9 cellular contexts compared by ENCODE assay signal in genomic region chr7:50664937-50665336, GRCh38.
A peak's percentile ranks its signal among the peaks of the same experiment; 100 is the strongest.
DNase-seq lines count a peak whose midpoint lies in the region; ATAC-seq, FAIRE-seq and TF ChIP-seq lines count a peak whose summit lies in the region.
"Had no signal": no experiment of that assay in that cellular context is flagged by ENCODE, and none has a peak within 500 bp of the region (broad histone marks: within the 10 kb centered on the region; RNA-seq: fewer than 3 reads in every experiment).

No MANE protein-coding gene starts in this region.

- peaks cover 26% of the 10 kb centered on the region for H3K4me1 ChIP-seq in keratinocyte (ENCODE audit: control insufficient read depth, extremely low read depth, insufficient read depth, low read length)

- ATAC-seq in GM18520 (IDR thresholded peaks at IDR 0.05; ENCODE audit: unreplicated experiment) (peak; percentile 14), GM21423 (IDR thresholded peaks at IDR 0.05; ENCODE audit: unreplicated experiment) (peak; percentile 25), HG03442 (IDR thresholded peaks at IDR 0.05; ENCODE audit: unreplicated experiment) (peak; percentile 25)

- H3K79me2 ChIP-seq in keratinocyte (ENCODE audit: control insufficient read depth, insufficient read depth, low read length): no peaks in the 10 kb centered on the region

- no peaks in the 10 kb centered on the region for H3K9me3 ChIP-seq in keratinocyte (ENCODE audit: control insufficient read depth, low read depth, low read length)

- H3K27ac ChIP-seq in keratinocyte (ENCODE audit: control insufficient read depth, insufficient read depth, low read length): no peak overlapping the region

- TF ChIP-seq CTCF in keratinocyte (optimal IDR thresholded peaks at IDR 0.05 in 1 of 3, IDR thresholded peaks at IDR 0.05 in 1 of 3, conservative IDR thresholded peaks at IDR 0.05 in 1 of 3; ENCODE audit: extremely low read depth in 1 of 3, insufficient read depth in 2 of 3, low read length in 3 of 3): no peak

- H3K27me3 ChIP-seq in keratinocyte (ENCODE audit: control insufficient read depth, extremely low read depth, insufficient read depth, low read length): peaks cover 37% of the 10 kb centered on the region

- DNase-seq in keratinocyte (ENCODE audit: low read depth, low spot score) (no peak), NCI-H345 (lab: John Stamatoyannopoulos, UW) (no peak), putamen (ENCODE audit: low spot score) (no peak), dedifferentiated amniotic fluid mesenchymal stem cell (ENCODE audit: extremely low spot score) (no peak)
- DNase-seq: mesendoderm had no signal

- no peak overlapping the region for H3K4me3 ChIP-seq in keratinocyte (ENCODE audit: control insufficient read depth in 2 of 3, extremely low read depth in 1 of 3, insufficient read depth in 2 of 3, low read depth in 1 of 3, low read length in 3 of 3)

- H3K9me1 ChIP-seq in keratinocyte (ENCODE audit: control insufficient read depth, extremely low read depth, insufficient read depth, low read length): peaks cover 3% of the 10 kb centered on the region

- H2AFZ ChIP-seq in keratinocyte (ENCODE audit: control insufficient read depth, low read length): no peak overlapping the region

- H3K9ac ChIP-seq in keratinocyte (ENCODE audit: control insufficient read depth, extremely low read depth, insufficient read depth, low read length): no peak overlapping the region

- dilution Hi-C loops in keratinocyte (cut with MboI; ENCODE audit: extremely low pct_ligation_motif_present, low sequenced_read_pairs): no loop called here

- no peak for FAIRE-seq in keratinocyte (lab: Jason Lieb, UNC)
- FAIRE-seq: H1 had no signal

- no peaks in the 10 kb centered on the region for H3K36me3 ChIP-seq in keratinocyte (ENCODE audit: control insufficient read depth in 2 of 2, extremely low read depth in 1 of 2, insufficient read depth in 2 of 2, low read length in 2 of 2)

- peaks cover 20% of the 10 kb centered on the region for H4K20me1 ChIP-seq in keratinocyte (ENCODE audit: control insufficient read depth, extremely low read depth, insufficient read depth, low read length)

- H3K4me2 ChIP-seq in keratinocyte (ENCODE audit: control insufficient read depth, extremely low read depth, insufficient read depth, low read depth, low read length): peak overlapping the region; percentile 42
